In genomic region chr3:23723930-23724329, GRCh38 we compare ENCODE assay signal across 12 cellular contexts.
DNase-seq lines count a peak whose midpoint lies in the region; ATAC-seq and TF ChIP-seq lines count a peak whose summit lies in the region.
"Had no signal": no experiment of that assay in that cellular context is flagged by ENCODE, and none has a peak within 500 bp of the region (broad histone marks: within the 10 kb centered on the region; RNA-seq: fewer than 3 reads in every experiment).

No MANE protein-coding gene starts in this region.

- peak overlapping the region in 6 of 7 donors; percentile 57 to 78 (median 70) for H3K27ac Mint-ChIP-seq in CD14-positive monocyte
- H3K27ac Mint-ChIP-seq: activated naive CD4-positive, alpha-beta T cell treated with anti-CD3 and anti-CD28 coated beads, Interleukin-2, amount 50 U/mL, for 72 hours had no signal

- DNase-seq in CD14-positive monocyte (ENCODE audit: low spot score) (no peak), SIG-M5 treated with dmso at 0.1 percent for 504 hours (lab: John Stamatoyannopoulos, UW; ENCODE audit: unreplicated experiment) (peak; percentile 86), mammary epithelial cell (no peak), NCI-H1436 (lab: John Stamatoyannopoulos, UW) (no peak)
- DNase-seq in activated effector memory CD4-positive, alpha-beta T cell treated with anti-CD3 and anti-CD28 coated beads, Interleukin-2, amount 50 U/mL, for 16 hours, result no peak
- DNase-seq: DMS79 treated with DMSO at 0.1 percent for 48 hours, right cardiac atrium had no signal

- H3K36me3 Mint-ChIP-seq in CD14-positive monocyte, result no peaks in the 10 kb centered on the region
- H3K36me3 Mint-ChIP-seq: activated naive CD4-positive, alpha-beta T cell treated with anti-CD3 and anti-CD28 coated beads, Interleukin-2, amount 50 U/mL, for 72 hours had no signal

- peaks cover 8% of the 10 kb centered on the region for H3K4me1 ChIP-seq in mammary epithelial cell (ENCODE audit: insufficient read depth, low read length)

- no peak overlapping the region for H3K9ac ChIP-seq in mammary epithelial cell (ENCODE audit: insufficient read depth, low read length)

- H3K4me3 ChIP-seq in mammary epithelial cell (replicated peaks in 1 of 3; ENCODE audit: insufficient read depth in 1 of 3, low read depth in 2 of 3, low read length in 3 of 3), result no peak overlapping the region
- H3K4me3 ChIP-seq: suprapubic skin had no signal

- no TSS peak for BruUV-seq in mammary epithelial cell (replicated peaks; lab: Mats Ljungman, UMichigan)

- H3K27me3 Mint-ChIP-seq in CD14-positive monocyte (ENCODE audit: low read depth in 3 of 3), result peaks cover 2 to 4% (median 2%) of the 10 kb centered on the region in 3 donors

- H3K9me3 Mint-ChIP-seq in CD14-positive monocyte, result peaks cover 0 to 11% (median 8%) of the 10 kb centered on the region in 7 donors

- no peak overlapping the region for H3K4me3 Mint-ChIP-seq in CD14-positive monocyte

- ATAC-seq in GM19455 (IDR thresholded peaks at IDR 0.05; ENCODE audit: unreplicated experiment) (peak; percentile 37), HG03378 (IDR thresholded peaks at IDR 0.05; ENCODE audit: unreplicated experiment) (peak; percentile 53), GM19035 (IDR thresholded peaks at IDR 0.05; ENCODE audit: unreplicated experiment) (no peak)
- ATAC-seq: activated naive CD4-positive, alpha-beta T cell treated with anti-CD3 and anti-CD28 coated beads, Interleukin-2, amount 50 U/mL, for 72 hours; right cardiac atrium had no signal

- no peak overlapping the region for H2AFZ ChIP-seq in mammary epithelial cell (ENCODE audit: low read depth, low read length)

- intact Hi-C loops in CD14-positive monocyte (cut with micrococcal nuclease) (no loop called here), mammary epithelial cell (cut with micrococcal nuclease) (no loop called here)

- dilution Hi-C loops in mammary epithelial cell (cut with HindIII; ENCODE audit: low sequenced_read_pairs), result no loop called here

- H3K9me3 ChIP-seq in mammary epithelial cell (replicated peaks; ENCODE audit: insufficient read depth, low read length), result no peaks in the 10 kb centered on the region
- H3K9me3 ChIP-seq: suprapubic skin had no signal

- H3K36me3 ChIP-seq in mammary epithelial cell (ENCODE audit: insufficient read depth, low read length), result no peaks in the 10 kb centered on the region
- H3K36me3 ChIP-seq: suprapubic skin had no signal

- no peaks in the 10 kb centered on the region for H3K27me3 ChIP-seq in mammary epithelial cell (ENCODE audit: insufficient read depth, low read length)
- H3K27me3 ChIP-seq: suprapubic skin had no signal

- TF ChIP-seq CTCF in CD14-positive monocyte (IDR thresholded peaks at IDR 0.05), result no peak
- no peak for TF ChIP-seq CTCF in mammary epithelial cell (conservative IDR thresholded peaks at IDR 0.05 in 1 of 2, IDR thresholded peaks at IDR 0.05 in 1 of 2; ENCODE audit: extremely low read depth in 1 of 2, insufficient read depth in 1 of 2, low read depth in 1 of 2, low read length in 2 of 2)

- CTCF ChIA-PET in mammary epithelial cell (lab: Charles Lee; ENCODE audit: low non-redundant PET), result no interaction called here

- no peaks in the 10 kb centered on the region for H3K79me2 ChIP-seq in mammary epithelial cell (ENCODE audit: insufficient read depth, low read length)

- in situ Hi-C loops in mammary epithelial cell (cut with MboI; ENCODE audit: low sequenced_read_pairs in 2 of 2), result no loop called here

- peaks cover 17% of the 10 kb centered on the region for H3K4me1 Mint-ChIP-seq in CD14-positive monocyte

- no peaks in the 10 kb centered on the region for H4K20me1 ChIP-seq in mammary epithelial cell (ENCODE audit: insufficient read depth, low read length)

- H3K4me2 ChIP-seq in mammary epithelial cell (ENCODE audit: insufficient read depth, low read depth, low read length), result no peak overlapping the region

- H3K27ac ChIP-seq in mammary epithelial cell (ENCODE audit: insufficient read depth, low read depth, low read length), result no peak overlapping the region
- H3K27ac ChIP-seq: suprapubic skin had no signal
